21 cellular contexts compared by ENCODE assay signal in genomic region chr18:50611529-50611941, GRCh38. TPM values are rescaled to one million over a fixed set of nuclear protein-coding genes. Genes with fewer than 3 reads are reported as not detected.
"Had no signal": no experiment of that assay in that cellular context is flagged by ENCODE, and none has a peak within 500 bp of the region (broad histone marks: within the 10 kb centered on the region; RNA-seq: fewer than 3 reads in every experiment).

No MANE protein-coding gene starts in this region.

- H3K9me3 Mint-ChIP-seq: activated T-helper 2 cell treated with anti-CD3 and anti-CD28 coated beads, Interferon-gamma antibody, Interleukin-2, Interleukin-4, amounts not matched to agents 10 μg/mL and 5 μg/mL and 100 μg/mL, durations not matched to agents 14 hours and 24 hours and 36 hours; T-helper 2 cell treated with Interferon-gamma antibody and Interleukin-4, amounts not matched to agents 5 μg/mL and 100 μg/mL, for 36 hours had no signal

- ATAC-seq: activated naive CD8-positive, alpha-beta T cell treated with anti-CD3 and anti-CD28 coated beads, Interleukin-2, amount 50 U/mL, for 24 hours; gastrocnemius medialis; left lobe of liver; sciatic nerve; stimulated activated naive CD8-positive, alpha-beta T cell treated with anti-CD3 and anti-CD28 coated beads, Interleukin-15, amount 100 ng/mL, for 72 hours had no signal

- FAIRE-seq: astrocyte, endothelial cell of umbilical vein had no signal

- H3K4me1 ChIP-seq: prostate gland had no signal

- H3K4me3 Mint-ChIP-seq: activated naive CD4-positive, alpha-beta T cell treated with anti-CD3 and anti-CD28 coated beads for 36 hours; activated naive CD8-positive, alpha-beta T cell treated with anti-CD3 and anti-CD28 coated beads, Interleukin-2, amount 50 U/mL, for 24 hours; central memory CD8-positive, alpha-beta T cell; nephron; stimulated activated naive CD8-positive, alpha-beta T cell treated with anti-CD3 and anti-CD28 coated beads, Interleukin-15, amount 100 ng/mL, for 72 hours; T-helper 2 cell treated with Interferon-gamma antibody and Interleukin-4, amounts not matched to agents 5 μg/mL and 100 μg/mL, for 36 hours had no signal

- H3K27ac Mint-ChIP-seq: activated naive CD4-positive, alpha-beta T cell treated with anti-CD3 and anti-CD28 coated beads for 36 hours; activated naive CD8-positive, alpha-beta T cell treated with anti-CD3 and anti-CD28 coated beads, Interleukin-2, amount 50 U/mL, for 24 hours; activated T-helper 2 cell treated with anti-CD3 and anti-CD28 coated beads, Interferon-gamma antibody, Interleukin-2, Interleukin-4, amounts not matched to agents 10 μg/mL and 5 μg/mL and 100 μg/mL, durations not matched to agents 14 hours and 24 hours and 36 hours; nephron; T-helper 2 cell treated with Interferon-gamma antibody and Interleukin-4, amounts not matched to agents 5 μg/mL and 100 μg/mL, for 36 hours had no signal

- H3K4me1 Mint-ChIP-seq: activated naive CD8-positive, alpha-beta T cell treated with anti-CD3 and anti-CD28 coated beads, Interleukin-2, amount 50 U/mL, for 24 hours; central memory CD8-positive, alpha-beta T cell; nephron; stimulated activated naive CD8-positive, alpha-beta T cell treated with anti-CD3 and anti-CD28 coated beads, Interleukin-15, amount 100 ng/mL, for 72 hours had no signal

- H3K36me3 ChIP-seq: gastrocnemius medialis, heart right ventricle, prostate gland, thoracic aorta had no signal

- H3K27me3 ChIP-seq: gastrocnemius medialis, heart right ventricle had no signal

- H3K9me3 ChIP-seq: gastrocnemius medialis, prostate gland had no signal

- H3K27ac ChIP-seq: gastrocnemius medialis, prostate gland, thoracic aorta had no signal

- H3K4me3 ChIP-seq: gastrocnemius medialis, heart right ventricle, prostate gland, thoracic aorta had no signal

- DNase-seq: activated CD4-positive, alpha-beta T cell treated with anti-CD3 and anti-CD28 coated beads, Interleukin-2, amount 50 U/mL, for 1 hour; activated naive CD4-positive, alpha-beta T cell treated with anti-CD3 and anti-CD28 coated beads for 36 hours; activated naive CD8-positive, alpha-beta T cell treated with anti-CD3 and anti-CD28 coated beads, Interleukin-2, amount 50 U/mL, for 24 hours; cortex of kidney; effector CD4-positive, alpha-beta T cell; gastrocnemius medialis; heart right ventricle; mesenchymal stem cell; nucleus accumbens; stimulated activated naive CD8-positive, alpha-beta T cell treated with anti-CD3 and anti-CD28 coated beads, Interleukin-15, amount 100 ng/mL, for 72 hours had no signal

RNA-seq across cellular contexts. Expression of gene MAPK4, which starts 51.6 kb away (rescaled TPM):
- total RNA-seq: activated naive CD4-positive, alpha-beta T cell treated with anti-CD3 and anti-CD28 coated beads for 36 hours; activated T-helper 2 cell treated with anti-CD3 and anti-CD28 coated beads, Interferon-gamma antibody, Interleukin-2, Interleukin-4, amounts not matched to agents 10 μg/mL and 5 μg/mL and 100 μg/mL, durations not matched to agents 14 hours and 24 hours and 36 hours; endothelial cell of umbilical vein; fibroblast of lung had no signal
- polyA plus RNA-seq: endothelial cell of umbilical vein, fibroblast of lung had no signal
